In the genomic region with DNA sequence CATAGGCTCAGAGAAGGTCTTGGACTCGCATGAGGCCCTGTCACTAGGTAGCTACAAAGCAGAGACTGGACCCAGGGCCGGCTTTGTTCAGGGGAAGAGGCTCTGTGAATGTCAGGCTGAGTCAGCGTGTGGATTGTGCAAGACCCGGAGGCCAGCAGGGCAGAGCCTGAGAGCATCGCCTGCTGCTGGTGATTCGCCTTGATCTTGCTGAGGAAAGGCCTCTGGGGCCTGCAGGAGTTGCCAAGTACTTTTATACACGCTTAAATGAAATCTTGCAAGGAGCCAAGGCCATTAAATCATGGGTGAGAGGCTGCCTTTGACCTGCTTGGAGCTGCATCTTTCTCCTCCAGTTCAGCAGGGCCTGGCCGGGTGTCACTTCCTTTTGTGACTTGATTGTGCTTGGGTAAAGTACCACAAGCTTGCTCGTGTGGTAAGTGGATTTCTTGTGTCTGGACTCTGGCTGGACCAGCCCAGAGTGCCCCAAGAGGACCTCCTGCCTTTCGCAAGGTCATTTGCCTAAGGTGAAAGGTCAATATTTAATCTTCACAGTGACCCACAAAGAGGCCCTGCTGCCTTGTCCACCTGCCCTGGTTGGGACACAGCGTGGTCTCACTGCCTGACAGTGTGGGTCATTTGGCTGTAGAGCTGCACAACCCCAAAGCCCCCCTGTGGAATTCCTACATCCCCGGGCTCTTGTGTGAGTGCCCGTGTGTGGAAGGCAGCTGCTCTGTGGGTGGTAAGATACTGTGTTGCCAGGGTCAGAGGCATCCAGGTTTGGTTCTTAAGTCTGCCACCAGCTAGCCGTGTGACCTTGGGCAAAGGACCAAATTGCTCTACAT, we compare ENCODE assay signal across 1 cellular context.
TF ChIP-seq lines count a peak whose summit lies in the region.

No MANE protein-coding gene starts in this region.

TF ChIP-seq in HepG2, 621 proteins besides CTCF, POLR2A, EP300 and RAD21 (continued from another document and continues in another):
- TF ChIP-seq, protein P1, sequence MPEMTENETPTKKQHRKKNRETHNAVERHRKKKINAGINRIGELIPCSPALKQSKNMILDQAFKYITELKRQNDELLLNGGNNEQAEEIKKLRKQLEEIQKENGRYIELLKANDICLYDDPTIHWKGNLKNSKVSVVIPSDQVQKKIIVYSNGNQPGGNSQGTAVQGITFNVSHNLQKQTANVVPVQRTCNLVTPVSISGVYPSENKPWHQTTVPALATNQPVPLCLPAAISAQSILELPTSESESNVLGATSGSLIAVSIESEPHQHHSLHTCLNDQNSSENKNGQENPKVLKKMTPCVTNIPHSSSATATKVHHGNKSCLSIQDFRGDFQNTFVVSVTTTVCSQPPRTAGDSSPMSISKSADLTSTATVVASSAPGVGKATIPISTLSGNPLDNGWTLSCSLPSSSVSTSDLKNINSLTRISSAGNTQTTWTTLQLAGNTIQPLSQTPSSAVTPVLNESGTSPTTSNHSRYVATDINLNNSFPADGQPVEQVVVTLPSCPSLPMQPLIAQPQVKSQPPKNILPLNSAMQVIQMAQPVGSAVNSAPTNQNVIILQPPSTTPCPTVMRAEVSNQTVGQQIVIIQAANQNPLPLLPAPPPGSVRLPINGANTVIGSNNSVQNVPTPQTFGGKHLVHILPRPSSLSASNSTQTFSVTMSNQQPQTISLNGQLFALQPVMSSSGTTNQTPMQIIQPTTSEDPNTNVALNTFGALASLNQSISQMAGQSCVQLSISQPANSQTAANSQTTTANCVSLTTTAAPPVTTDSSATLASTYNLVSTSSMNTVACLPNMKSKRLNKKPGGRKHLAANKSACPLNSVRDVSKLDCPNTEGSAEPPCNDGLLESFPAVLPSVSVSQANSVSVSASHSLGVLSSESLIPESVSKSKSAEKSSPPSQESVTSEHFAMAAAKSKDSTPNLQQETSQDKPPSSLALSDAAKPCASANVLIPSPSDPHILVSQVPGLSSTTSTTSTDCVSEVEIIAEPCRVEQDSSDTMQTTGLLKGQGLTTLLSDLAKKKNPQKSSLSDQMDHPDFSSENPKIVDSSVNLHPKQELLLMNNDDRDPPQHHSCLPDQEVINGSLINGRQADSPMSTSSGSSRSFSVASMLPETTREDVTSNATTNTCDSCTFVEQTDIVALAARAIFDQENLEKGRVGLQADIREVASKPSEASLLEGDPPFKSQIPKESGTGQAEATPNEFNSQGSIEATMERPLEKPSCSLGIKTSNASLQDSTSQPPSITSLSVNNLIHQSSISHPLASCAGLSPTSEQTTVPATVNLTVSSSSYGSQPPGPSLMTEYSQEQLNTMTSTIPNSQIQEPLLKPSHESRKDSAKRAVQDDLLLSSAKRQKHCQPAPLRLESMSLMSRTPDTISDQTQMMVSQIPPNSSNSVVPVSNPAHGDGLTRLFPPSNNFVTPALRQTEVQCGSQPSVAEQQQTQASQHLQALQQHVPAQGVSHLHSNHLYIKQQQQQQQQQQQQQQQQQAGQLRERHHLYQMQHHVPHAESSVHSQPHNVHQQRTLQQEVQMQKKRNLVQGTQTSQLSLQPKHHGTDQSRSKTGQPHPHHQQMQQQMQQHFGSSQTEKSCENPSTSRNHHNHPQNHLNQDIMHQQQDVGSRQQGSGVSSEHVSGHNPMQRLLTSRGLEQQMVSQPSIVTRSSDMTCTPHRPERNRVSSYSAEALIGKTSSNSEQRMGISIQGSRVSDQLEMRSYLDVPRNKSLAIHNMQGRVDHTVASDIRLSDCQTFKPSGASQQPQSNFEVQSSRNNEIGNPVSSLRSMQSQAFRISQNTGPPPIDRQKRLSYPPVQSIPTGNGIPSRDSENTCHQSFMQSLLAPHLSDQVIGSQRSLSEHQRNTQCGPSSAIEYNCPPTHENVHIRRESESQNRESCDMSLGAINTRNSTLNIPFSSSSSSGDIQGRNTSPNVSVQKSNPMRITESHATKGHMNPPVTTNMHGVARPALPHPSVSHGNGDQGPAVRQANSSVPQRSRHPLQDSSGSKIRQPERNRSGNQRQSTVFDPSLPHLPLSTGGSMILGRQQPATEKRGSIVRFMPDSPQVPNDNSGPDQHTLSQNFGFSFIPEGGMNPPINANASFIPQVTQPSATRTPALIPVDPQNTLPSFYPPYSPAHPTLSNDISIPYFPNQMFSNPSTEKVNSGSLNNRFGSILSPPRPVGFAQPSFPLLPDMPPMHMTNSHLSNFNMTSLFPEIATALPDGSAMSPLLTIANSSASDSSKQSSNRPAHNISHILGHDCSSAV (CRISPR knock-in tag; IDR thresholded peaks at IDR 0.05; ENCODE audit: borderline replicate concordance) = no peak
- TF ChIP-seq, protein P2, sequence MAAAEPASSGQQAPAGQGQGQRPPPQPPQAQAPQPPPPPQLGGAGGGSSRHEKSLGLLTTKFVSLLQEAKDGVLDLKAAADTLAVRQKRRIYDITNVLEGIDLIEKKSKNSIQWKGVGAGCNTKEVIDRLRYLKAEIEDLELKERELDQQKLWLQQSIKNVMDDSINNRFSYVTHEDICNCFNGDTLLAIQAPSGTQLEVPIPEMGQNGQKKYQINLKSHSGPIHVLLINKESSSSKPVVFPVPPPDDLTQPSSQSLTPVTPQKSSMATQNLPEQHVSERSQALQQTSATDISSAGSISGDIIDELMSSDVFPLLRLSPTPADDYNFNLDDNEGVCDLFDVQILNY (CRISPR knock-in tag; conservative IDR thresholded peaks at IDR 0.05) = no peak
- TF ChIP-seq ZMAT3 (CRISPR knock-in tag; conservative IDR thresholded peaks at IDR 0.05) (0 out of 2 replicates have a peak, but pooled peaks have one; percentile 46), ZSCAN20 (CRISPR knock-in tag; IDR thresholded peaks at IDR 0.05; ENCODE audit: borderline replicate concordance) (no peak), KDM3A (CRISPR knock-in tag; IDR thresholded peaks at IDR 0.05; ENCODE audit: low read depth) (peak; percentile 88), ZNF607 (CRISPR knock-in tag; IDR thresholded peaks at IDR 0.05; ENCODE audit: borderline replicate concordance) (0 out of 2 replicates have a peak, but pooled peaks have one; percentile 10), ZFYVE20 (CRISPR knock-in tag; IDR thresholded peaks at IDR 0.05; ENCODE audit: borderline replicate concordance, low read depth) (no peak), ZSCAN12 (CRISPR knock-in tag; IDR thresholded peaks at IDR 0.05) (no peak), HNRNPH1 (optimal IDR thresholded peaks at IDR 0.05; ENCODE audit: low read depth, low read length) (peak; percentile 47), SP1 (IDR thresholded peaks at IDR 0.05) (no peak), SP1 (CRISPR knock-in tag; IDR thresholded peaks at IDR 0.05) (peak; percentile 9; the same call in 1 of the 2 replicates), ZKSCAN5 (CRISPR knock-in tag; IDR thresholded peaks at IDR 0.05) (no peak)
- TF ChIP-seq, protein P3, sequence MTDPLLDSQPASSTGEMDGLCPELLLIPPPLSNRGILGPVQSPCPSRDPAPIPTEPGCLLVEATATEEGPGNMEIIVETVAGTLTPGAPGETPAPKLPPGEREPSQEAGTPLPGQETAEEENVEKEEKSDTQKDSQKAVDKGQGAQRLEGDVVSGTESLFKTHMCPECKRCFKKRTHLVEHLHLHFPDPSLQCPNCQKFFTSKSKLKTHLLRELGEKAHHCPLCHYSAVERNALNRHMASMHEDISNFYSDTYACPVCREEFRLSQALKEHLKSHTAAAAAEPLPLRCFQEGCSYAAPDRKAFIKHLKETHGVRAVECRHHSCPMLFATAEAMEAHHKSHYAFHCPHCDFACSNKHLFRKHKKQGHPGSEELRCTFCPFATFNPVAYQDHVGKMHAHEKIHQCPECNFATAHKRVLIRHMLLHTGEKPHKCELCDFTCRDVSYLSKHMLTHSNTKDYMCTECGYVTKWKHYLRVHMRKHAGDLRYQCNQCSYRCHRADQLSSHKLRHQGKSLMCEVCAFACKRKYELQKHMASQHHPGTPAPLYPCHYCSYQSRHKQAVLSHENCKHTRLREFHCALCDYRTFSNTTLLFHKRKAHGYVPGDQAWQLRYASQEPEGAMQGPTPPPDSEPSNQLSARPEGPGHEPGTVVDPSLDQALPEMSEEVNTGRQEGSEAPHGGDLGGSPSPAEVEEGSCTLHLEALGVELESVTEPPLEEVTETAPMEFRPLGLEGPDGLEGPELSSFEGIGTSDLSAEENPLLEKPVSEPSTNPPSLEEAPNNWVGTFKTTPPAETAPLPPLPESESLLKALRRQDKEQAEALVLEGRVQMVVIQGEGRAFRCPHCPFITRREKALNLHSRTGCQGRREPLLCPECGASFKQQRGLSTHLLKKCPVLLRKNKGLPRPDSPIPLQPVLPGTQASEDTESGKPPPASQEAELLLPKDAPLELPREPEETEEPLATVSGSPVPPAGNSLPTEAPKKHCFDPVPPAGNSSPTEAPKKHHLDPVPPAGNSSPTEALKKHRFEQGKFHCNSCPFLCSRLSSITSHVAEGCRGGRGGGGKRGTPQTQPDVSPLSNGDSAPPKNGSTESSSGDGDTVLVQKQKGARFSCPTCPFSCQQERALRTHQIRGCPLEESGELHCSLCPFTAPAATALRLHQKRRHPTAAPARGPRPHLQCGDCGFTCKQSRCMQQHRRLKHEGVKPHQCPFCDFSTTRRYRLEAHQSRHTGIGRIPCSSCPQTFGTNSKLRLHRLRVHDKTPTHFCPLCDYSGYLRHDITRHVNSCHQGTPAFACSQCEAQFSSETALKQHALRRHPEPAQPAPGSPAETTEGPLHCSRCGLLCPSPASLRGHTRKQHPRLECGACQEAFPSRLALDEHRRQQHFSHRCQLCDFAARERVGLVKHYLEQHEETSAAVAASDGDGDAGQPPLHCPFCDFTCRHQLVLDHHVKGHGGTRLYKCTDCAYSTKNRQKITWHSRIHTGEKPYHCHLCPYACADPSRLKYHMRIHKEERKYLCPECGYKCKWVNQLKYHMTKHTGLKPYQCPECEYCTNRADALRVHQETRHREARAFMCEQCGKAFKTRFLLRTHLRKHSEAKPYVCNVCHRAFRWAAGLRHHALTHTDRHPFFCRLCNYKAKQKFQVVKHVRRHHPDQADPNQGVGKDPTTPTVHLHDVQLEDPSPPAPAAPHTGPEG (CRISPR knock-in tag; IDR thresholded peaks at IDR 0.05) = no peak
- TF ChIP-seq, protein P4, sequence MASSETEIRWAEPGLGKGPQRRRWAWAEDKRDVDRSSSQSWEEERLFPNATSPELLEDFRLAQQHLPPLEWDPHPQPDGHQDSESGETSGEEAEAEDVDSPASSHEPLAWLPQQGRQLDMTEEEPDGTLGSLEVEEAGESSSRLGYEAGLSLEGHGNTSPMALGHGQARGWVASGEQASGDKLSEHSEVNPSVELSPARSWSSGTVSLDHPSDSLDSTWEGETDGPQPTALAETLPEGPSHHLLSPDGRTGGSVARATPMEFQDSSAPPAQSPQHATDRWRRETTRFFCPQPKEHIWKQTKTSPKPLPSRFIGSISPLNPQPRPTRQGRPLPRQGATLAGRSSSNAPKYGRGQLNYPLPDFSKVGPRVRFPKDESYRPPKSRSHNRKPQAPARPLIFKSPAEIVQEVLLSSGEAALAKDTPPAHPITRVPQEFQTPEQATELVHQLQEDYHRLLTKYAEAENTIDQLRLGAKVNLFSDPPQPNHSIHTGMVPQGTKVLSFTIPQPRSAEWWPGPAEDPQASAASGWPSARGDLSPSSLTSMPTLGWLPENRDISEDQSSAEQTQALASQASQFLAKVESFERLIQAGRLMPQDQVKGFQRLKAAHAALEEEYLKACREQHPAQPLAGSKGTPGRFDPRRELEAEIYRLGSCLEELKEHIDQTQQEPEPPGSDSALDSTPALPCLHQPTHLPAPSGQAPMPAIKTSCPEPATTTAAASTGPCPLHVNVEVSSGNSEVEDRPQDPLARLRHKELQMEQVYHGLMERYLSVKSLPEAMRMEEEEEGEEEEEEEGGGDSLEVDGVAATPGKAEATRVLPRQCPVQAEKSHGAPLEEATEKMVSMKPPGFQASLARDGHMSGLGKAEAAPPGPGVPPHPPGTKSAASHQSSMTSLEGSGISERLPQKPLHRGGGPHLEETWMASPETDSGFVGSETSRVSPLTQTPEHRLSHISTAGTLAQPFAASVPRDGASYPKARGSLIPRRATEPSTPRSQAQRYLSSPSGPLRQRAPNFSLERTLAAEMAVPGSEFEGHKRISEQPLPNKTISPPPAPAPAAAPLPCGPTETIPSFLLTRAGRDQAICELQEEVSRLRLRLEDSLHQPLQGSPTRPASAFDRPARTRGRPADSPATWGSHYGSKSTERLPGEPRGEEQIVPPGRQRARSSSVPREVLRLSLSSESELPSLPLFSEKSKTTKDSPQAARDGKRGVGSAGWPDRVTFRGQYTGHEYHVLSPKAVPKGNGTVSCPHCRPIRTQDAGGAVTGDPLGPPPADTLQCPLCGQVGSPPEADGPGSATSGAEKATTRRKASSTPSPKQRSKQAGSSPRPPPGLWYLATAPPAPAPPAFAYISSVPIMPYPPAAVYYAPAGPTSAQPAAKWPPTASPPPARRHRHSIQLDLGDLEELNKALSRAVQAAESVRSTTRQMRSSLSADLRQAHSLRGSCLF (CRISPR knock-in tag; IDR thresholded peaks at IDR 0.05; ENCODE audit: borderline replicate concordance) = no peak
- TF ChIP-seq, protein P5, sequence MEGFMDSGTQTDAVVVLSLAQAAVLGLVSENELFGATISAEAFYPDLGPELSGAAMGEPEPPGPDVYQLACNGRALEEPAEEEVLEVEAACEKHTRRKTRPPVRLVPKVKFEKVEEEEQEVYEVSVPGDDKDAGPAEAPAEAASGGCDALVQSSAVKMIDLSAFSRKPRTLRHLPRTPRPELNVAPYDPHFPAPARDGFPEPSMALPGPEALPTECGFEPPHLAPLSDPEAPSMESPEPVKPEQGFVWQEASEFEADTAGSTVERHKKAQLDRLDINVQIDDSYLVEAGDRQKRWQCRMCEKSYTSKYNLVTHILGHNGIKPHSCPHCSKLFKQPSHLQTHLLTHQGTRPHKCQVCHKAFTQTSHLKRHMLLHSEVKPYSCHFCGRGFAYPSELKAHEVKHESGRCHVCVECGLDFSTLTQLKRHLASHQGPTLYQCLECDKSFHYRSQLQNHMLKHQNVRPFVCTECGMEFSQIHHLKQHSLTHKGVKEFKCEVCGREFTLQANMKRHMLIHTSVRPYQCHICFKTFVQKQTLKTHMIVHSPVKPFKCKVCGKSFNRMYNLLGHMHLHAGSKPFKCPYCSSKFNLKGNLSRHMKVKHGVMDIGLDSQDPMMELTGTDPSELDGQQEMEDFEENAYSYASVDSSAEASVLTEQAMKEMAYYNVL (CRISPR knock-in tag; IDR thresholded peaks at IDR 0.05; ENCODE audit: borderline replicate concordance) = peak; percentile 36; the same call in 1 of the 2 replicates
- TF ChIP-seq, protein P6, sequence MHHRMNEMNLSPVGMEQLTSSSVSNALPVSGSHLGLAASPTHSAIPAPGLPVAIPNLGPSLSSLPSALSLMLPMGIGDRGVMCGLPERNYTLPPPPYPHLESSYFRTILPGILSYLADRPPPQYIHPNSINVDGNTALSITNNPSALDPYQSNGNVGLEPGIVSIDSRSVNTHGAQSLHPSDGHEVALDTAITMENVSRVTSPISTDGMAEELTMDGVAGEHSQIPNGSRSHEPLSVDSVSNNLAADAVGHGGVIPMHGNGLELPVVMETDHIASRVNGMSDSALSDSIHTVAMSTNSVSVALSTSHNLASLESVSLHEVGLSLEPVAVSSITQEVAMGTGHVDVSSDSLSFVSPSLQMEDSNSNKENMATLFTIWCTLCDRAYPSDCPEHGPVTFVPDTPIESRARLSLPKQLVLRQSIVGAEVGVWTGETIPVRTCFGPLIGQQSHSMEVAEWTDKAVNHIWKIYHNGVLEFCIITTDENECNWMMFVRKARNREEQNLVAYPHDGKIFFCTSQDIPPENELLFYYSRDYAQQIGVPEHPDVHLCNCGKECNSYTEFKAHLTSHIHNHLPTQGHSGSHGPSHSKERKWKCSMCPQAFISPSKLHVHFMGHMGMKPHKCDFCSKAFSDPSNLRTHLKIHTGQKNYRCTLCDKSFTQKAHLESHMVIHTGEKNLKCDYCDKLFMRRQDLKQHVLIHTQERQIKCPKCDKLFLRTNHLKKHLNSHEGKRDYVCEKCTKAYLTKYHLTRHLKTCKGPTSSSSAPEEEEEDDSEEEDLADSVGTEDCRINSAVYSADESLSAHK (CRISPR knock-in tag; IDR thresholded peaks at IDR 0.05; ENCODE audit: borderline replicate concordance) = no peak
